8 cellular contexts compared by ENCODE assay signal in genomic region chr9:113343732-113344231, GRCh38. TPM values are rescaled to one million over a fixed set of nuclear protein-coding genes. Genes with fewer than 3 reads are reported as not detected.
A peak's percentile ranks its signal among the peaks of the same experiment; 100 is the strongest.
DNase-seq lines count a peak whose midpoint lies in the region; ATAC-seq lines count a peak whose summit lies in the region.

No MANE protein-coding gene starts in this region.

- peak; percentile 21 for DNase-seq in A172 (ENCODE audit: low spot score)
- peak; percentile 83 for DNase-seq in KBM-7
- peak; percentile 37 for DNase-seq in SK-N-MC (ENCODE audit: low read depth, low spot score)
- peak; percentile 9 for DNase-seq in fibroblast of the conjunctiva (ENCODE audit: low read depth)
- peak; percentile 92 for DNase-seq in posterior vena cava (ENCODE audit: low spot score)
- no peak for DNase-seq in NK-92 (lab: John Stamatoyannopoulos, UW; ENCODE audit: unreplicated experiment)

- intact Hi-C loops in posterior vena cava (cut with DNase I) = loop anchor here in 1 of 2 donors (2.0 kb wide), 1 partner anchor 31 kb away; no protein-coding TSS in a partner anchor

- in situ Hi-C loops in KBM-7 (cut with MboI; ENCODE audit: low pct_unique_long_range_greater_than_20kb, low sequenced_read_pairs) = no loop called here

- no peaks in the 10 kb centered on the region for H3K36me3 ChIP-seq in SK-N-MC (ENCODE audit: insufficient read depth, low read length)

- H3K9me3 ChIP-seq in SK-N-MC (ENCODE audit: low read depth, low read length) = no peaks in the 10 kb centered on the region

- peak overlapping the region; percentile 7 for H3K9ac ChIP-seq in SK-N-MC (ENCODE audit: insufficient read length)

- no peak overlapping the region for H3K4me3 ChIP-seq in SK-N-MC

- 0 out of 2 replicates have a peak overlapping the region, but pooled peaks have one; percentile 4 for H3K27ac ChIP-seq in SK-N-MC

- ATAC-seq in HG03159 (IDR thresholded peaks at IDR 0.05; ENCODE audit: unreplicated experiment) = no peak
- ATAC-seq in GM21528 (IDR thresholded peaks at IDR 0.05; ENCODE audit: low FRiP score, unreplicated experiment) = no peak

RNA-seq across cellular contexts. Expression of gene WDR31, which starts 3.7 kb away (rescaled TPM):
- total RNA-seq in A172 (2014; rRNA removed; shearing (Covaris generic)) = 0.60 and 0.74 TPM in 2 replicates
- total RNA-seq in posterior vena cava = 1 to 10 TPM; 2.1 to 2.3 TPM

RNA-seq across cellular contexts. Expression of gene BSPRY, which starts 5.6 kb away (rescaled TPM):
- total RNA-seq in A172 (2014; rRNA removed; shearing (Covaris generic)) = not detected in 2 replicates
- under 1 TPM; 0.14 to 0.28 TPM for total RNA-seq in posterior vena cava

RNA-seq across cellular contexts. Expression of gene HDHD3, which starts 33.0 kb away (rescaled TPM):
- 19.2 and 23.2 TPM in 2 replicates for total RNA-seq in A172 (2014; rRNA removed; shearing (Covaris generic))
- total RNA-seq in posterior vena cava = 10 to 100 TPM in 1 of 2 donors, 1 to 10 TPM in 1; 7.6 to 10.6 TPM

RNA-seq across cellular contexts. Expression of gene RNF183, which starts 40.6 kb away (rescaled TPM):
- not detected in 2 replicates for total RNA-seq in A172 (2014; rRNA removed; shearing (Covaris generic))
- total RNA-seq in posterior vena cava = not detected

RNA-seq across cellular contexts. Expression of gene ALAD, which starts 57.3 kb away (rescaled TPM):
- 8.4 and 8.8 TPM in 2 replicates for total RNA-seq in A172 (2014; rRNA removed; shearing (Covaris generic))
- 10 to 100 TPM; 33.1 to 41.2 TPM for total RNA-seq in posterior vena cava
